In genomic region chr4:98556451-98556850, GRCh38 we compare ENCODE assay signal across 21 cellular contexts.
"Had no signal": no experiment of that assay in that cellular context is flagged by ENCODE, and none has a peak within 500 bp of the region (broad histone marks: within the 10 kb centered on the region; RNA-seq: fewer than 3 reads in every experiment).

No MANE protein-coding gene starts in this region.

- ATAC-seq: activated naive CD8-positive, alpha-beta T cell treated with anti-CD3 and anti-CD28 coated beads, Interleukin-2, amount 50 U/mL, for 24 hours; activated T-helper 17 cell treated with anti-CD3 and anti-CD28 coated beads, Interleukin-2, amount 50 U/mL, for 72 hours; natural killer cell; right cardiac atrium had no signal

- H3K36me3 Mint-ChIP-seq: natural killer cell had no signal

- H3K9me3 ChIP-seq: colonic mucosa, esophagus muscularis mucosa, left ventricle myocardium inferior, prostate gland, thoracic aorta had no signal

- DNase-seq: activated CD4-positive, alpha-beta T cell treated with anti-CD3 and anti-CD28 coated beads for 1 hour; activated CD4-positive, alpha-beta T cell treated with anti-CD3 and anti-CD28 coated beads, Interleukin-2, amount 50 U/mL, for 4 hours; activated naive CD4-positive, alpha-beta T cell treated with anti-CD3 and anti-CD28 coated beads for 36 hours; activated naive CD8-positive, alpha-beta T cell treated with anti-CD3 and anti-CD28 coated beads, Interleukin-2, amount 50 U/mL, for 24 hours; activated T-cell treated with anti-CD3 and anti-CD28 coated beads for 4 hours; colonic mucosa; effector CD4-positive, alpha-beta T cell; hippocampal formation; left ventricle myocardium inferior; mesendoderm; natural killer cell; nucleus accumbens; right cardiac atrium; T-helper 1 cell; T1000 had no signal

- H3K27ac Mint-ChIP-seq: activated naive CD4-positive, alpha-beta T cell treated with anti-CD3 and anti-CD28 coated beads for 36 hours; activated naive CD8-positive, alpha-beta T cell treated with anti-CD3 and anti-CD28 coated beads, Interleukin-2, amount 50 U/mL, for 24 hours; activated T-helper 17 cell treated with anti-CD3 and anti-CD28 coated beads, Interleukin-2, amount 50 U/mL, for 72 hours; natural killer cell; stimulated activated naive CD8-positive, alpha-beta T cell treated with anti-CD3 and anti-CD28 coated beads, Interleukin-15, Interleukin-2, amounts not matched to agents 100 ng/mL and 50 ng/mL, for 24 hours had no signal

- H3K9me3 Mint-ChIP-seq: activated naive CD4-positive, alpha-beta T cell treated with anti-CD3 and anti-CD28 coated beads for 36 hours; natural killer cell had no signal

- H3K4me3 Mint-ChIP-seq: activated naive CD4-positive, alpha-beta T cell treated with anti-CD3 and anti-CD28 coated beads for 36 hours; activated naive CD8-positive, alpha-beta T cell treated with anti-CD3 and anti-CD28 coated beads, Interleukin-2, amount 50 U/mL, for 24 hours; activated T-helper 17 cell treated with anti-CD3 and anti-CD28 coated beads, Interleukin-2, amount 50 U/mL, for 72 hours; natural killer cell; stimulated activated naive CD8-positive, alpha-beta T cell treated with anti-CD3 and anti-CD28 coated beads, Interleukin-15, Interleukin-2, amounts not matched to agents 100 ng/mL and 50 ng/mL, for 24 hours had no signal

- H3K36me3 ChIP-seq: colonic mucosa, esophagus muscularis mucosa, left ventricle myocardium inferior, prostate gland, thoracic aorta had no signal

- H3K4me3 ChIP-seq: colonic mucosa, esophagus muscularis mucosa, left ventricle myocardium inferior, prostate gland, thoracic aorta had no signal

- H3K27ac ChIP-seq: colonic mucosa, esophagus muscularis mucosa, left ventricle myocardium inferior, prostate gland, thoracic aorta, VCaP had no signal

- H3K27me3 ChIP-seq: colonic mucosa, esophagus muscularis mucosa had no signal

- H3K4me1 ChIP-seq: colonic mucosa, prostate gland had no signal

- H3K27me3 Mint-ChIP-seq: activated naive CD8-positive, alpha-beta T cell treated with anti-CD3 and anti-CD28 coated beads, Interleukin-2, amount 50 U/mL, for 24 hours; activated T-helper 17 cell treated with anti-CD3 and anti-CD28 coated beads, Interleukin-2, amount 50 U/mL, for 72 hours; stimulated activated naive CD8-positive, alpha-beta T cell treated with anti-CD3 and anti-CD28 coated beads, Interleukin-15, Interleukin-2, amounts not matched to agents 100 ng/mL and 50 ng/mL, for 24 hours had no signal
